1 cellular context compared by ENCODE assay signal in the genomic region with DNA sequence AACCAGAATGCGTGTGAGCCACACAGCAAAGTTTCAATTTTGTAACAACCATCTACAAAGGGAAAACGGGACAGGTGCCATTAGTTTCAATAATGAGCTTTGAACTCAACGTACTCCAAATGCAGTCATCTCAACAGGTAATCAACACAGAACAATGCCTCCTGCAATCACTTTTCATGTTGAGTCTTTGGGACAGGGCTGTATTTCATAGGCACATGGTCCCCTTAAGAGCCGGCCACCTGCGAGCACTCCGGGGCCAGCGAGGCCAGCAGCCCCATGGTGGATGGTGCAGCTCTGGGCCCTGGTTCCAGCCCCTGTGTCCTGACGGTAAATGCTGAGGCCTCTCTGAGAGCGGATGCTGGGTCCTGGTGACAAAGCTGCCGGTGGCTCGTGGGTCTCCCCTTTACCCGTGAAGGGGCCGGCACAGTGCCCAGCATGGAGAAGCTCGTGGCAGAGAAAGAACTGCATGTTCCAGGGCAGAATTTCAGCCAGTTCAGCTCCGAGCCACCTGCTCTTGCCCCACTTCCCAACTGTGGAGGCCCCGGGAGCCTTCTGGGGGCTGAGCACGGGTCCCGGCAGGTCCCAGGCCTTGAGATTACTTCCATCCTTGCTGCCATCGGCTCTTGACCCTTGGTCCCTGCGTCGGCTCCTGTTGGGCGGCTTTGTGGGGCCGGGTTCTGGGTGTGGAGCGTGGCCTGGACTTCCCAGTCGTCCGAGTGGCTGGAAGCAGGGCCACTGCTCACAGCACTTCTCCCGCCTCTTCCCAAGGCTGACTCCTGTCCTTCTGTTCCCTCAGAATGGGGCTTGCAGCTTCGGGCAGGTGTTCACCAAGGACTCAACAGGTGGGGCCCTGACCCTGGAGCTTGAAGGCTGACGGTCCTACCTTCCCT.
A peak's percentile ranks its signal among the peaks of the same experiment; 100 is the strongest.
TF ChIP-seq lines count a peak whose summit lies in the region.

No MANE protein-coding gene starts in this region.

TF ChIP-seq in HepG2, 621 proteins besides CTCF, POLR2A, EP300 and RAD21 (continued from another document and continues in another):
- TF ChIP-seq RNF219 (CRISPR knock-in tag; IDR thresholded peaks at IDR 0.05) (no peak), SYNCRIP (IDR thresholded peaks at IDR 0.05; ENCODE audit: insufficient read depth, low read depth, low read length) (no peak), KLF9 (CRISPR knock-in tag; IDR thresholded peaks at IDR 0.05; ENCODE audit: low read depth) (no peak), ZFP41 (CRISPR knock-in tag; IDR thresholded peaks at IDR 0.05; ENCODE audit: borderline replicate concordance) (no peak), ZNF839 (CRISPR knock-in tag; IDR thresholded peaks at IDR 0.05; ENCODE audit: borderline replicate concordance) (no peak), FOXP4 (CRISPR knock-in tag; IDR thresholded peaks at IDR 0.05) (no peak), TOE1 (CRISPR knock-in tag; IDR thresholded peaks at IDR 0.05) (no peak), ETV6 (CRISPR knock-in tag; conservative IDR thresholded peaks at IDR 0.05) (no peak), HIC2 (CRISPR knock-in tag; IDR thresholded peaks at IDR 0.05; ENCODE audit: low read depth) (no peak), ZNF260 (CRISPR knock-in tag; IDR thresholded peaks at IDR 0.05; ENCODE audit: borderline replicate concordance, low read depth) (no peak), ZNF432 (CRISPR knock-in tag; IDR thresholded peaks at IDR 0.05; ENCODE audit: borderline replicate concordance) (no peak), ZC3H4 (CRISPR knock-in tag; IDR thresholded peaks at IDR 0.05; ENCODE audit: borderline replicate concordance) (no peak), USF2 (IDR thresholded peaks at IDR 0.05; ENCODE audit: low read depth, low read length) (no peak), USF2 (CRISPR knock-in tag; IDR thresholded peaks at IDR 0.05; ENCODE audit: borderline replicate concordance) (no peak), PBX2 (CRISPR knock-in tag; IDR thresholded peaks at IDR 0.05) (no peak), GABPB1 (CRISPR knock-in tag; IDR thresholded peaks at IDR 0.05) (0 out of 2 replicates have a peak, but pooled peaks have one; percentile 10), PREB (CRISPR knock-in tag; IDR thresholded peaks at IDR 0.05) (no peak), ATM (IDR thresholded peaks at IDR 0.05; ENCODE audit: borderline replicate concordance) (no peak)
- TF ChIP-seq, protein P1, sequence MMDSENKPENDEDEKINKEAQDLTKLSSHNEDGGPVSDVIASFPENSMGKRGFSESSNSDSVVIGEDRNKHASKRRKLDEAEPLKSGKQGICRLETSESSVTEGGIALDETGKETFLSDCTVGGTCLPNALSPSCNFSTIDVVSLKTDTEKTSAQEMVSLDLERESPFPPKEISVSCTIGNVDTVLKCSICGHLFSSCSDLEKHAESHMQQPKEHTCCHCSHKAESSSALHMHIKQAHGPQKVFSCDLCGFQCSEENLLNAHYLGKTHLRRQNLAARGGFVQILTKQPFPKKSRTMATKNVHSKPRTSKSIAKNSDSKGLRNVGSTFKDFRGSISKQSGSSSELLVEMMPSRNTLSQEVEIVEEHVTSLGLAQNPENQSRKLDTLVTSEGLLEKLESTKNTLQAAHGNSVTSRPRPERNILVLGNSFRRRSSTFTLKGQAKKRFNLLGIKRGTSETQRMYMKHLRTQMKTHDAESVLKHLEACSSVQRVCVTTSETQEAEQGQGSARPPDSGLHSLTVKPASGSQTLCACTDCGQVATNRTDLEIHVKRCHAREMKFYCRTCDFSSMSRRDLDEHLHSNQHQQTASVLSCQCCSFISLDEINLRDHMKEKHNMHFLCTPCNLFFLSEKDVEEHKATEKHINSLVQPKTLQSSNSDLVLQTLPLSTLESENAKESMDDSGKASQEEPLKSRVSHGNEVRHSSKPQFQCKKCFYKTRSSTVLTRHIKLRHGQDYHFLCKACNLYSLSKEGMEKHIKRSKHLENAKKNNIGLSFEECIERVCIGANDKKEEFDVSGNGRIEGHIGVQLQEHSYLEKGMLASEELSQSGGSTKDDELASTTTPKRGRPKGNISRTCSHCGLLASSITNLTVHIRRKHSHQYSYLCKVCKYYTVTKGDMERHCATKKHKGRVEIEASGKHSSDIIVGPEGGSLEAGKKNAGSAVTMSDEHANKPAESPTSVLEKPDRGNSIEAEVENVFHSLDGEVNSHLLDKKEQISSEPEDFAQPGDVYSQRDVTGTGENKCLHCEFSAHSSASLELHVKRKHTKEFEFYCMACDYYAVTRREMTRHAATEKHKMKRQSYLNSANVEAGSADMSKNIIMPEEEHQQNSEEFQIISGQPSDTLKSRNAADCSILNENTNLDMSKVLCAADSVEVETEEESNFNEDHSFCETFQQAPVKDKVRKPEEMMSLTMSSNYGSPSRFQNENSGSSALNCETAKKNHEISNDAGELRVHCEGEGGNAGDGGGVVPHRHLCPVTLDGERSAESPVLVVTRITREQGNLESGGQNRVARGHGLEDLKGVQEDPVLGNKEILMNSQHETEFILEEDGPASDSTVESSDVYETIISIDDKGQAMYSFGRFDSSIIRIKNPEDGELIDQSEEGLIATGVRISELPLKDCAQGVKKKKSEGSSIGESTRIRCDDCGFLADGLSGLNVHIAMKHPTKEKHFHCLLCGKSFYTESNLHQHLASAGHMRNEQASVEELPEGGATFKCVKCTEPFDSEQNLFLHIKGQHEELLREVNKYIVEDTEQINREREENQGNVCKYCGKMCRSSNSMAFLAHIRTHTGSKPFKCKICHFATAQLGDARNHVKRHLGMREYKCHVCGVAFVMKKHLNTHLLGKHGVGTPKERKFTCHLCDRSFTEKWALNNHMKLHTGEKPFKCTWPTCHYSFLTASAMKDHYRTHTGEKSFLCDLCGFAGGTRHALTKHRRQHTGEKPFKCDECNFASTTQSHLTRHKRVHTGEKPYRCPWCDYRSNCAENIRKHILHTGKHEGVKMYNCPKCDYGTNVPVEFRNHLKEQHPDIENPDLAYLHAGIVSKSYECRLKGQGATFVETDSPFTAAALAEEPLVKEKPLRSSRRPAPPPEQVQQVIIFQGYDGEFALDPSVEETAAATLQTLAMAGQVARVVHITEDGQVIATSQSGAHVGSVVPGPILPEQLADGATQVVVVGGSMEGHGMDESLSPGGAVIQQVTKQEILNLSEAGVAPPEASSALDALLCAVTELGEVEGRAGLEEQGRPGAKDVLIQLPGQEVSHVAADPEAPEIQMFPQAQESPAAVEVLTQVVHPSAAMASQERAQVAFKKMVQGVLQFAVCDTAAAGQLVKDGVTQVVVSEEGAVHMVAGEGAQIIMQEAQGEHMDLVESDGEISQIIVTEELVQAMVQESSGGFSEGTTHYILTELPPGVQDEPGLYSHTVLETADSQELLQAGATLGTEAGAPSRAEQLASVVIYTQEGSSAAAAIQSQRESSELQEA (CRISPR knock-in tag; IDR thresholded peaks at IDR 0.05; ENCODE audit: not compliant biosample characterization): no peak
- TF ChIP-seq, protein P2, sequence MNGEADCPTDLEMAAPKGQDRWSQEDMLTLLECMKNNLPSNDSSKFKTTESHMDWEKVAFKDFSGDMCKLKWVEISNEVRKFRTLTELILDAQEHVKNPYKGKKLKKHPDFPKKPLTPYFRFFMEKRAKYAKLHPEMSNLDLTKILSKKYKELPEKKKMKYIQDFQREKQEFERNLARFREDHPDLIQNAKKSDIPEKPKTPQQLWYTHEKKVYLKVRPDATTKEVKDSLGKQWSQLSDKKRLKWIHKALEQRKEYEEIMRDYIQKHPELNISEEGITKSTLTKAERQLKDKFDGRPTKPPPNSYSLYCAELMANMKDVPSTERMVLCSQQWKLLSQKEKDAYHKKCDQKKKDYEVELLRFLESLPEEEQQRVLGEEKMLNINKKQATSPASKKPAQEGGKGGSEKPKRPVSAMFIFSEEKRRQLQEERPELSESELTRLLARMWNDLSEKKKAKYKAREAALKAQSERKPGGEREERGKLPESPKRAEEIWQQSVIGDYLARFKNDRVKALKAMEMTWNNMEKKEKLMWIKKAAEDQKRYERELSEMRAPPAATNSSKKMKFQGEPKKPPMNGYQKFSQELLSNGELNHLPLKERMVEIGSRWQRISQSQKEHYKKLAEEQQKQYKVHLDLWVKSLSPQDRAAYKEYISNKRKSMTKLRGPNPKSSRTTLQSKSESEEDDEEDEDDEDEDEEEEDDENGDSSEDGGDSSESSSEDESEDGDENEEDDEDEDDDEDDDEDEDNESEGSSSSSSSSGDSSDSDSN (CRISPR knock-in tag; IDR thresholded peaks at IDR 0.05): peak; percentile 60; the same call in 1 of the 2 replicates
- TF ChIP-seq, protein P3, sequence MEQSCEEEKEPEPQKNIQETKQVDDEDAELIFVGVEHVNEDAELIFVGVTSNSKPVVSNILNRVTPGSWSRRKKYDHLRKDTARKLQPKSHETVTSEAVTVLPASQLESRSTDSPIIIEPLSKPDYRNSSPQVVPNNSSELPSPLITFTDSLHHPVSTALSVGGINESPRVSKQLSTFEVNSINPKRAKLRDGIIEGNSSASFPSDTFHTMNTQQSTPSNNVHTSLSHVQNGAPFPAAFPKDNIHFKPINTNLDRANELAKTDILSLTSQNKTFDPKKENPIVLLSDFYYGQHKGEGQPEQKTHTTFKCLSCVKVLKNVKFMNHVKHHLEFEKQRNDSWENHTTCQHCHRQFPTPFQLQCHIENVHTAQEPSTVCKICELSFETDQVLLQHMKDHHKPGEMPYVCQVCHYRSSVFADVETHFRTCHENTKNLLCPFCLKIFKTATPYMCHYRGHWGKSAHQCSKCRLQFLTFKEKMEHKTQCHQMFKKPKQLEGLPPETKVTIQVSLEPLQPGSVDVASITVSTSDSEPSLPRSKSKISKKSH (CRISPR knock-in tag; IDR thresholded peaks at IDR 0.05; ENCODE audit: borderline replicate concordance): no peak
- TF ChIP-seq, protein P4, sequence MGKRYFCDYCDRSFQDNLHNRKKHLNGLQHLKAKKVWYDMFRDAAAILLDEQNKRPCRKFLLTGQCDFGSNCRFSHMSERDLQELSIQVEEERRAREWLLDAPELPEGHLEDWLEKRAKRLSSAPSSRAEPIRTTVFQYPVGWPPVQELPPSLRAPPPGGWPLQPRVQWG (CRISPR knock-in tag; IDR thresholded peaks at IDR 0.05; ENCODE audit: borderline replicate concordance, low read depth): no peak
